1 cellular context compared by ENCODE assay signal in genomic region chr21:41706678-41707077, GRCh38.
TF ChIP-seq lines count a peak whose summit lies in the region.

No MANE protein-coding gene starts in this region.

TF ChIP-seq in HepG2, 621 proteins besides CTCF, POLR2A, EP300 and RAD21 (continued from another document and continues in another):
- TF ChIP-seq ARID4A (CRISPR knock-in tag; IDR thresholded peaks at IDR 0.05; ENCODE audit: borderline replicate concordance): peak; percentile 18; the same call in 1 of the 2 replicates
- peak; percentile 65 for TF ChIP-seq FOXP1 (IDR thresholded peaks at IDR 0.05)
- TF ChIP-seq FOXP1 (CRISPR knock-in tag; IDR thresholded peaks at IDR 0.05): peak; percentile 81
- no peak for TF ChIP-seq HNF1A (IDR thresholded peaks at IDR 0.05; ENCODE audit: low read depth)
- peak; percentile 13; the same call in 1 of the 2 replicates for TF ChIP-seq HNF1A (CRISPR knock-in tag; IDR thresholded peaks at IDR 0.05; ENCODE audit: borderline replicate concordance)
- peak; percentile 96 for TF ChIP-seq TFAP4 (IDR thresholded peaks at IDR 0.05; ENCODE audit: borderline replicate concordance, low read depth)
- TF ChIP-seq CHD4 (IDR thresholded peaks at IDR 0.05; ENCODE audit: borderline replicate concordance, low read length): peak; percentile 63; the same call in 1 of the 2 replicates
- no peak for TF ChIP-seq ZNF383 (CRISPR knock-in tag; IDR thresholded peaks at IDR 0.05; ENCODE audit: borderline replicate concordance)
- peak; percentile 41; the same call in 1 of the 2 replicates for TF ChIP-seq ISL2 (CRISPR knock-in tag; IDR thresholded peaks at IDR 0.05)
- no peak for TF ChIP-seq NFYC (CRISPR knock-in tag; IDR thresholded peaks at IDR 0.05)
- no peak for TF ChIP-seq SOX13 (IDR thresholded peaks at IDR 0.05)
- TF ChIP-seq SOX13 (CRISPR knock-in tag; conservative IDR thresholded peaks at IDR 0.05 in 1 of 2, IDR thresholded peaks at IDR 0.05 in 1 of 2): peak in 1 of 2 experiments; percentile 72; a peak in 2 of 4 replicates
- TF ChIP-seq ZNF7 (CRISPR knock-in tag; IDR thresholded peaks at IDR 0.05): peak; percentile 34; the same call in 1 of the 2 replicates
- TF ChIP-seq ATF2 (CRISPR knock-in tag; IDR thresholded peaks at IDR 0.05): 0 out of 2 replicates have a peak, but pooled peaks have one; percentile 32
- no peak for TF ChIP-seq SIN3A (IDR thresholded peaks at IDR 0.05; ENCODE audit: borderline replicate concordance, low read depth, low read length)
- peak; percentile 87 for TF ChIP-seq TBX2 (CRISPR knock-in tag; IDR thresholded peaks at IDR 0.05; ENCODE audit: borderline replicate concordance)
- peak; percentile 51; the same call in 1 of the 2 replicates for TF ChIP-seq SKIL (CRISPR knock-in tag; IDR thresholded peaks at IDR 0.05; ENCODE audit: borderline replicate concordance)
- TF ChIP-seq RFX3 (CRISPR knock-in tag; IDR thresholded peaks at IDR 0.05): peak; percentile 44; the same call in 1 of the 2 replicates
- TF ChIP-seq NR2F2 (IDR thresholded peaks at IDR 0.05; ENCODE audit: borderline replicate concordance, low read depth): peak; percentile 51; the same call in 1 of the 2 replicates
- TF ChIP-seq PCBP1 (IDR thresholded peaks at IDR 0.05; ENCODE audit: borderline replicate concordance, low read depth, low read length): no peak
- TF ChIP-seq ZSCAN29 (CRISPR knock-in tag; conservative IDR thresholded peaks at IDR 0.05): no peak
- peak; percentile 92 for TF ChIP-seq ARID5B (CRISPR knock-in tag; IDR thresholded peaks at IDR 0.05)
- TF ChIP-seq PRDM10 (CRISPR knock-in tag; IDR thresholded peaks at IDR 0.05; ENCODE audit: low read depth): no peak
- peak; percentile 33; the same call in 1 of the 2 replicates for TF ChIP-seq ZGPAT (CRISPR knock-in tag; IDR thresholded peaks at IDR 0.05)
- TF ChIP-seq SMARCE1 (IDR thresholded peaks at IDR 0.05; ENCODE audit: borderline replicate concordance): no peak
- TF ChIP-seq FOXO1 (CRISPR knock-in tag; IDR thresholded peaks at IDR 0.05): peak; percentile 65; the same call in 1 of the 2 replicates
- no peak for TF ChIP-seq ZNF784 (CRISPR knock-in tag; IDR thresholded peaks at IDR 0.05; ENCODE audit: borderline replicate concordance)
- TF ChIP-seq SIX1 (CRISPR knock-in tag; IDR thresholded peaks at IDR 0.05; ENCODE audit: borderline replicate concordance): no peak
- 0 out of 2 replicates have a peak, but pooled peaks have one; percentile 32 for TF ChIP-seq KDM6A (CRISPR knock-in tag; IDR thresholded peaks at IDR 0.05; ENCODE audit: low read depth)
- no peak for TF ChIP-seq TP53 (CRISPR knock-in tag; conservative IDR thresholded peaks at IDR 0.05)
- TF ChIP-seq MEIS1 (CRISPR knock-in tag; IDR thresholded peaks at IDR 0.05; ENCODE audit: borderline replicate concordance): no peak
